10 cellular contexts compared by ENCODE assay signal in genomic region chr14:36660736-36661505, GRCh38. TPM values are rescaled to one million over a fixed set of nuclear protein-coding genes. Genes with fewer than 3 reads are reported as not detected.
DNase-seq lines count a peak whose midpoint lies in the region; ATAC-seq and TF ChIP-seq lines count a peak whose summit lies in the region.
"Had no signal": no experiment of that assay in that cellular context is flagged by ENCODE, and none has a peak within 500 bp of the region (broad histone marks: within the 10 kb centered on the region; RNA-seq: fewer than 3 reads in every experiment).

No MANE protein-coding gene starts in this region.

- WGBS in thymus = 7% methylated on average over 35 of the region's 35 CpGs

- H3K36me3 ChIP-seq in OCI-LY3 (replicated peaks; ENCODE audit: low read depth, low read length) (no peaks in the 10 kb centered on the region), iPS-18a (ENCODE audit: control insufficient read depth, low read depth, low read length) (no peaks in the 10 kb centered on the region), thymus (ENCODE audit: control insufficient read depth, insufficient read depth) (no peaks in the 10 kb centered on the region)

- H4K20me1 ChIP-seq in OCI-LY3 (ENCODE audit: insufficient read depth, low read length) = no peaks in the 10 kb centered on the region

- H3K36me3 Mint-ChIP-seq in activated naive CD4-positive, alpha-beta T cell treated with anti-CD3 and anti-CD28 coated beads, Interleukin-2, amount 50 U/mL, for 24 hours = peaks cover 6% of the 10 kb centered on the region

- H3K4me1 ChIP-seq in OCI-LY3 (ENCODE audit: low read length) (peaks cover 12% of the 10 kb centered on the region), iPS-18a (ENCODE audit: control insufficient read depth, low read depth, low read length) (peaks cover 16% of the 10 kb centered on the region), thymus (ENCODE audit: control insufficient read depth, insufficient read depth, low read length) (no peaks in the 10 kb centered on the region)

- H3K27ac Mint-ChIP-seq in activated naive CD4-positive, alpha-beta T cell treated with anti-CD3 and anti-CD28 coated beads, Interleukin-2, amount 50 U/mL, for 24 hours = no peak overlapping the region

- H3K4me2 ChIP-seq in OCI-LY3 (ENCODE audit: low read length) = peak overlapping the region; percentile 60; the same call in 1 of the 2 replicates

- H3K4me1 Mint-ChIP-seq in activated naive CD4-positive, alpha-beta T cell treated with anti-CD3 and anti-CD28 coated beads, Interleukin-2, amount 50 U/mL, for 24 hours = peaks cover 62% of the 10 kb centered on the region

- no peaks in the 10 kb centered on the region for H3K79me2 ChIP-seq in OCI-LY3 (ENCODE audit: low read length)

- DNase-seq in activated naive CD4-positive, alpha-beta T cell treated with Interleukin-2 at 50 U/mL for 16 hours = no peak
- DNase-seq in sciatic nerve (ENCODE audit: low spot score) = no peak
- DNase-seq: GDM1 had no signal

- no peak for ATAC-seq in GM21717 (IDR thresholded peaks at IDR 0.05; ENCODE audit: unreplicated experiment)
- no peak for ATAC-seq in sciatic nerve
- no peak for ATAC-seq in GM21737 (IDR thresholded peaks at IDR 0.05; ENCODE audit: unreplicated experiment)

- no peaks in the 10 kb centered on the region for H3K9me3 Mint-ChIP-seq in activated naive CD4-positive, alpha-beta T cell treated with anti-CD3 and anti-CD28 coated beads, Interleukin-2, amount 50 U/mL, for 24 hours

- H3K4me3 Mint-ChIP-seq in activated naive CD4-positive, alpha-beta T cell treated with anti-CD3 and anti-CD28 coated beads, Interleukin-2, amount 50 U/mL, for 24 hours = peak overlapping the region; percentile 51

- H3K27ac ChIP-seq in OCI-LY3 (ENCODE audit: low read length) = no peak overlapping the region
- no peak overlapping the region for H3K27ac ChIP-seq in iPS-18a (ENCODE audit: low read length)
- H3K27ac ChIP-seq in thymus (ENCODE audit: low read depth) = peak overlapping the region; percentile 53

- H3K4me3 ChIP-seq in OCI-LY3 (ENCODE audit: low read length) (no peak overlapping the region), iPS-18a (ENCODE audit: low read length) (peak overlapping the region; percentile 52), thymus (ENCODE audit: low read length) (no peak overlapping the region)

- H2AFZ ChIP-seq in OCI-LY3 (ENCODE audit: low read depth, low read length) = no peak overlapping the region

- H3K27me3 ChIP-seq in OCI-LY3 (ENCODE audit: low read depth, low read length) (no peaks in the 10 kb centered on the region), iPS-18a (ENCODE audit: control insufficient read depth, insufficient read depth, low read length) (peaks cover 100% of the 10 kb centered on the region), thymus (ENCODE audit: control insufficient read depth, insufficient read depth) (peaks cover 94% of the 10 kb centered on the region)

- H3K27me3 Mint-ChIP-seq in activated naive CD4-positive, alpha-beta T cell treated with anti-CD3 and anti-CD28 coated beads, Interleukin-2, amount 50 U/mL, for 24 hours = peaks cover 66% of the 10 kb centered on the region

- H3K9me3 ChIP-seq in OCI-LY3 (ENCODE audit: insufficient read depth, low read length) = no peaks in the 10 kb centered on the region
- peaks cover 3% of the 10 kb centered on the region for H3K9me3 ChIP-seq in iPS-18a (ENCODE audit: control insufficient read depth, low read depth, low read length)
- peaks cover 1% of the 10 kb centered on the region for H3K9me3 ChIP-seq in thymus (ENCODE audit: control insufficient read depth)

- no peak for TF ChIP-seq CTCF in OCI-LY3 (IDR thresholded peaks at IDR 0.05; ENCODE audit: low read depth, low read length)

- intact Hi-C loops in sciatic nerve (cut with DNase I) = no loop called here

- H3K9ac ChIP-seq in OCI-LY3 (ENCODE audit: low read length) = no peak overlapping the region
- H3K9ac ChIP-seq in iPS-18a (ENCODE audit: low read length) = no peak overlapping the region

RNA-seq across cellular contexts. Expression of gene PAX9, which starts 0.7 kb away (rescaled TPM):
- polyA plus RNA-seq in thymus = 30.9 TPM
- total RNA-seq in sciatic nerve = 5.3 TPM
- total RNA-seq: lung microvascular endothelial cell had no signal
